ENCODE assay signal across 37 cellular contexts in the genomic region with DNA sequence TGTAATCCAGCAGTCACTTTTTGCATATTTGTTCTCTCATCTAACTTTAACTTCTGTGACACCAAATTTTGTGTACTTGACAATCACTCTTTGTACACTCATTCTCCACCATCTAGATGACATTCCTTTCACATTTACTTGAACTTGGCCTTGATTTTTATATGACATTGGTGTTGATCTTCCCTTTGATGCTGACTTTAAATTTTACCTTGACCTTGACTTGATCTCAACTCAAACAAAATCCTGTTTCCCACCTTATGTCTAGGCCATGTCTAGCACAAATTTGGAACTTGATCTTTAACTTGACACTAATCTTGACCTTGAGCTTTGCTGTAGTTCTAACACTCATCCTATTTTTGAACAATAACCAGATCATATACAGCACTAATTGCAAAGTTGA. TPM values are rescaled to one million over a fixed set of nuclear protein-coding genes. Genes with fewer than 3 reads are reported as not detected.
"Had no signal": no experiment of that assay in that cellular context is flagged by ENCODE, and none has a peak within 500 bp of the region (broad histone marks: within the 10 kb centered on the region; RNA-seq: fewer than 3 reads in every experiment).

No MANE protein-coding gene starts in this region.

- H3K4me3 ChIP-seq: MG63 had no signal

- H3K27me3 ChIP-seq: MG63 had no signal

- H3K36me3 ChIP-seq: MG63 had no signal

- DNase-seq: Karpas-422, Kasumi-1, MG63, MM.1S, MV-4-11, NCI-H1048, NCI-H1092, NCI-H1092 treated with DMSO at 0.1 percent for 48 hours, NCI-H1105, NCI-H1105 treated with DMSO at 0.1 percent for 48 hours, NCI-H1417, NCI-H1417 treated with DMSO at 0.1 percent for 48 hours, NCI-H1436, NCI-H1436 treated with DMSO at 0.1 percent for 48 hours, NCI-H146, NCI-H1694, NCI-H1694 treated with DMSO at 0.1 percent for 48 hours, NCI-H187, NCI-H187 treated with DMSO at 0.1 percent for 48 hours, NCI-H1930, NCI-H2029, NCI-H2029 treated with DMSO at 0.1 percent for 48 hours, NCI-H2081, NCI-H2081 treated with DMSO at 0.1 percent for 48 hours, NCI-H2107, NCI-H2171, NCI-H2171 treated with DMSO at 0.1 percent for 48 hours, NCI-H2227 treated with DMSO at 0.1 percent for 48 hours, NCI-H226, NCI-H345, NCI-H446, NCI-H446 treated with DMSO at 0.1 percent for 48 hours, NCI-H510A, NCI-H510A treated with DMSO at 0.1 percent for 48 hours had no signal

RNA-seq across cellular contexts. Expression of a gene that starts 33.2 kb away (rescaled TPM):
- total RNA-seq: LHCN-M2, MCF 10A, NCI-H460 had no signal
